In the genomic region with DNA sequence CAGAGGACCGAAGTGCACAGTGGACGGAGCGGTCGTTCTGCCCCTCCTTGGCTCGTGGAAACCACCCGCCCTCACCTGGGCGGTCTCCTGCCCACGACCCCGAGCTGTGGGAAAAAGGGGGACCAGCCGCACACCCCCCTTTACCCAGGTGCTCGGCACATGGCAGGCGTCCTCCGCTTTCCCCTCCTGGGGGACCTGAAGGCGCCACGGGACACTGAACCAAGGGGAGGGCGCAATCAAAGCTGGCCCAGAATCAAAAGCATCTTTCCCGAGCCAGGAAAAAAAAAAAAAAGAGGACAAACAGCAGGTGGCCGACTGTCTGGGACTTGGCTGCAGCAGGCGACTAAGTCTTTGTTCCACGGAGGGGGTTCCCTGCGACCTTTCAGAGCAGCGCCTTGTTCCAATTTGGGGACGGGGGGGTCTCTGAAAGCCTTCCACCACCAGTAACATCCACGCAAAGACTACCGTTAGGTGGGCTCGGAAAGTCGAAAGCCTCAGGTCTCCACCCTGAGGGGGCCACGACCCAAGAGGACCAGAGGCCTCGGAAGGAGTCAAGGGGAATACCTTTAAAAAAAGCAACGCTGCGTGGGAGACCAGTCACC, we compare ENCODE assay signal across 8 cellular contexts. TPM values are rescaled to one million over a fixed set of nuclear protein-coding genes. Genes with fewer than 3 reads are reported as not detected.
DNase-seq lines count a peak whose midpoint lies in the region; ATAC-seq and TF ChIP-seq lines count a peak whose summit lies in the region.

No MANE protein-coding gene starts in this region.

- intact Hi-C loops in Calu3 (cut with micrococcal nuclease; ENCODE audit: unreplicated experiment), result no loop called here

- H3K27ac ChIP-seq in Karpas-422 (ENCODE audit: low read length), result peak overlapping the region; percentile 95
- H3K27ac ChIP-seq in iPS-18a (ENCODE audit: low read length), result peak overlapping the region; percentile 99

- no peaks in the 10 kb centered on the region for H3K9me3 Mint-ChIP-seq in Calu3 (ENCODE audit: low read depth, unreplicated experiment)
- H3K9me3 Mint-ChIP-seq in activated naive CD4-positive, alpha-beta T cell treated with anti-CD3 and anti-CD28 coated beads, Interleukin-2, amount 10 ng/mL, durations not matched to agents 7 days and 5 days, result no peaks in the 10 kb centered on the region
- no peaks in the 10 kb centered on the region for H3K9me3 Mint-ChIP-seq in stimulated activated naive B cell treated with anti-CD40 and anti-IgM and Interleukin-4, amounts not matched to agents 10 μg/mL and 1 μg/mL and 100 μg/mL, for 72 hours

- POLR2A ChIA-PET in GM10248 (lab: Yijun Ruan, JAX), result no interaction called here

- ATAC-seq in stimulated activated naive B cell treated with anti-CD40 and anti-IgM and Interleukin-4, amounts not matched to agents 10 μg/mL and 1 μg/mL and 100 μg/mL, for 72 hours (replicated peaks), result peak in 1 of 2 donors; percentile 4
- ATAC-seq in GM19455 (IDR thresholded peaks at IDR 0.05; ENCODE audit: unreplicated experiment), result no peak

- H3K4me3 ChIP-seq in Karpas-422 (ENCODE audit: low read length), result peak overlapping the region; percentile 89
- H3K4me3 ChIP-seq in iPS-18a (ENCODE audit: low read length), result peak overlapping the region; percentile 98

- DNase-seq in Calu3 (peak; percentile 4), Karpas-422 (peak; percentile 67), GM10248 (ENCODE audit: extremely low spot score) (no peak), HuH-7 (ENCODE audit: low spot score) (no peak)
- DNase-seq in activated naive CD4-positive, alpha-beta T cell treated with anti-CD3 and anti-CD28 coated beads, Interleukin-2, amount 10 ng/mL, durations not matched to agents 7 days and 5 days, result no peak
- DNase-seq in stimulated activated naive B cell treated with anti-CD40 and anti-IgM and Interleukin-4, amounts not matched to agents 10 μg/mL and 1 μg/mL and 100 μg/mL, for 72 hours, result peak; percentile 22

- H3K36me3 Mint-ChIP-seq in Calu3 (ENCODE audit: insufficient read depth, unreplicated experiment), result peaks cover 42% of the 10 kb centered on the region
- H3K36me3 Mint-ChIP-seq in activated naive CD4-positive, alpha-beta T cell treated with anti-CD3 and anti-CD28 coated beads, Interleukin-2, amount 10 ng/mL, durations not matched to agents 7 days and 5 days, result peaks cover 7% of the 10 kb centered on the region
- peaks cover 20 to 25% of the 10 kb centered on the region in 2 donors for H3K36me3 Mint-ChIP-seq in stimulated activated naive B cell treated with anti-CD40 and anti-IgM and Interleukin-4, amounts not matched to agents 10 μg/mL and 1 μg/mL and 100 μg/mL, for 72 hours

- TF ChIP-seq CTCF in Calu3 (IDR thresholded peaks at IDR 0.05; ENCODE audit: unreplicated experiment), result no peak
- no peak for TF ChIP-seq CTCF in GM10248 (IDR thresholded peaks at IDR 0.05; ENCODE audit: control extremely low read depth, extremely low read depth, low read depth, missing control alignments)

- CTCF ChIA-PET in Calu3 (lab: Charles Lee), result interaction anchor here (0.7 kb wide), 1 partner anchor 46 kb away, joined by 3 read pairs; no protein-coding TSS in a partner anchor
- CTCF ChIA-PET in activated naive CD4-positive, alpha-beta T cell treated with anti-CD3 and anti-CD28 coated beads, Interleukin-2, amount 10 ng/mL, durations not matched to agents 7 days and 5 days (lab: Charles Lee), result interaction anchor here (1.2 to 1.7 kb wide), 4 partner anchors 14 to 81 kb away, joined by 3 to 7 read pairs (median 4); no protein-coding TSS in a partner anchor
- CTCF ChIA-PET in GM10248 (lab: Yijun Ruan, JAX), result interaction anchor here (0.9 to 2.7 kb wide), 9 partner anchors 10 to 235 kb away, joined by 4 to 16 read pairs (median 4); a partner anchor contains a TSS

- H3K4me1 ChIP-seq in Karpas-422 (ENCODE audit: low read length) (peaks cover 20% of the 10 kb centered on the region), iPS-18a (ENCODE audit: control insufficient read depth, low read depth, low read length) (peaks cover 8% of the 10 kb centered on the region)

- no peaks in the 10 kb centered on the region for H3K9me2 ChIP-seq in Karpas-422 (replicated peaks; ENCODE audit: insufficient read depth, low read length)

- H3K4me2 ChIP-seq in Karpas-422 (ENCODE audit: low read depth, low read length, poor library complexity, severe bottlenecking), result peak overlapping the region; percentile 88

- H3K79me2 ChIP-seq in Karpas-422 (ENCODE audit: low read length), result peaks cover 48% of the 10 kb centered on the region

- H3K27me3 ChIP-seq in Karpas-422 (ENCODE audit: low read length) (no peaks in the 10 kb centered on the region), iPS-18a (ENCODE audit: control insufficient read depth, insufficient read depth, low read length) (no peaks in the 10 kb centered on the region)

- no peak overlapping the region for H2AFZ ChIP-seq in Karpas-422 (ENCODE audit: low read length)

- peaks cover 8% of the 10 kb centered on the region for H3K4me1 Mint-ChIP-seq in Calu3 (ENCODE audit: low read depth, unreplicated experiment)
- peaks cover 23% of the 10 kb centered on the region for H3K4me1 Mint-ChIP-seq in activated naive CD4-positive, alpha-beta T cell treated with anti-CD3 and anti-CD28 coated beads, Interleukin-2, amount 10 ng/mL, durations not matched to agents 7 days and 5 days
- peaks cover 11 to 45% of the 10 kb centered on the region in 2 donors for H3K4me1 Mint-ChIP-seq in stimulated activated naive B cell treated with anti-CD40 and anti-IgM and Interleukin-4, amounts not matched to agents 10 μg/mL and 1 μg/mL and 100 μg/mL, for 72 hours

- no peaks in the 10 kb centered on the region for H3K9me3 ChIP-seq in Karpas-422 (ENCODE audit: low read length)
- H3K9me3 ChIP-seq in iPS-18a (ENCODE audit: control insufficient read depth, low read depth, low read length), result no peaks in the 10 kb centered on the region

- H3K36me3 ChIP-seq in Karpas-422 (ENCODE audit: insufficient read depth, low read length) (peaks cover 3% of the 10 kb centered on the region; the same call in 1 of the 2 replicates), iPS-18a (ENCODE audit: control insufficient read depth, low read depth, low read length) (no peaks in the 10 kb centered on the region)

- no peaks in the 10 kb centered on the region for H3K27me3 Mint-ChIP-seq in Calu3 (ENCODE audit: unreplicated experiment)
- no peaks in the 10 kb centered on the region for H3K27me3 Mint-ChIP-seq in activated naive CD4-positive, alpha-beta T cell treated with anti-CD3 and anti-CD28 coated beads, Interleukin-2, amount 10 ng/mL, durations not matched to agents 7 days and 5 days
- H3K27me3 Mint-ChIP-seq in stimulated activated naive B cell treated with anti-CD40 and anti-IgM and Interleukin-4, amounts not matched to agents 10 μg/mL and 1 μg/mL and 100 μg/mL, for 72 hours, result no peaks in the 10 kb centered on the region

- peak overlapping the region; percentile 86 for H3K4me3 Mint-ChIP-seq in Calu3 (ENCODE audit: low read depth, unreplicated experiment)
- H3K4me3 Mint-ChIP-seq in activated naive CD4-positive, alpha-beta T cell treated with anti-CD3 and anti-CD28 coated beads, Interleukin-2, amount 10 ng/mL, durations not matched to agents 7 days and 5 days, result peak overlapping the region; percentile 80
- peak overlapping the region; percentile 90 to 93 for H3K4me3 Mint-ChIP-seq in stimulated activated naive B cell treated with anti-CD40 and anti-IgM and Interleukin-4, amounts not matched to agents 10 μg/mL and 1 μg/mL and 100 μg/mL, for 72 hours

- H4K20me1 ChIP-seq in Karpas-422 (ENCODE audit: insufficient read depth, low read depth, low read length), result peaks cover 9% of the 10 kb centered on the region

- H3K9ac ChIP-seq in Karpas-422 (ENCODE audit: low read length), result peak overlapping the region; percentile 100
- H3K9ac ChIP-seq in iPS-18a (ENCODE audit: low read length), result peak overlapping the region; percentile 100

- peak overlapping the region; percentile 58 for H3K27ac Mint-ChIP-seq in Calu3 (ENCODE audit: unreplicated experiment)
- H3K27ac Mint-ChIP-seq in activated naive CD4-positive, alpha-beta T cell treated with anti-CD3 and anti-CD28 coated beads, Interleukin-2, amount 10 ng/mL, durations not matched to agents 7 days and 5 days, result peak overlapping the region; percentile 89
- peak overlapping the region; percentile 96 for H3K27ac Mint-ChIP-seq in stimulated activated naive B cell treated with anti-CD40 and anti-IgM and Interleukin-4, amounts not matched to agents 10 μg/mL and 1 μg/mL and 100 μg/mL, for 72 hours

- TSS peak; percentile 58 for BruUV-seq in Calu3 (replicated peaks; lab: Mats Ljungman, UMichigan)

RNA-seq across cellular contexts. Expression of a gene that starts 1.1 kb away (rescaled TPM):
- total RNA-seq in Calu3 (2022), result 52.2 and 65.6 TPM in 2 replicates
- 42.2 and 124 TPM in 2 replicates for total RNA-seq in Karpas-422 (2014; rRNA removed; shearing (Covaris generic); ENCODE audit: low replicate concordance)

RNA-seq across cellular contexts. Expression of a gene that starts 13.7 kb away (rescaled TPM):
- 148 and 149 TPM in 2 replicates for total RNA-seq in Calu3 (2022)
- total RNA-seq in Karpas-422 (2014; rRNA removed; shearing (Covaris generic); ENCODE audit: low replicate concordance), result 106 and 170 TPM in 2 replicates

RNA-seq across cellular contexts. Expression of a gene that starts 23.4 kb away (rescaled TPM):
- total RNA-seq in Calu3 (2022), result 41.4 and 42.0 TPM in 2 replicates
- 5.6 and 13.5 TPM in 2 replicates for total RNA-seq in Karpas-422 (2014; rRNA removed; shearing (Covaris generic); ENCODE audit: low replicate concordance)

Comparison
In these comparisons a context has a peak if more than half of its experiments do, and no peak if none do; other contexts are left out.
1. DNase-seq: peak in Calu3 (single experiment), Karpas-422 (single experiment) and stimulated activated naive B cell treated with anti-CD40 and anti-IgM and Interleukin-4, amounts not matched to agents 10 μg/mL and 1 μg/mL and 100 μg/mL, for 72 hours (single experiment); none in activated naive CD4-positive, alpha-beta T cell treated with anti-CD3 and anti-CD28 coated beads, Interleukin-2, amount 10 ng/mL, durations not matched to agents 7 days and 5 days (single experiment), GM10248 (single experiment) and HuH-7 (single experiment).
2. Peak in every context shown above with its lines, with median percentiles within 50 percentile points of each other: H3K27ac Mint-ChIP-seq and H3K4me3 Mint-ChIP-seq.